1 cellular context compared by ENCODE assay signal in the genomic region with DNA sequence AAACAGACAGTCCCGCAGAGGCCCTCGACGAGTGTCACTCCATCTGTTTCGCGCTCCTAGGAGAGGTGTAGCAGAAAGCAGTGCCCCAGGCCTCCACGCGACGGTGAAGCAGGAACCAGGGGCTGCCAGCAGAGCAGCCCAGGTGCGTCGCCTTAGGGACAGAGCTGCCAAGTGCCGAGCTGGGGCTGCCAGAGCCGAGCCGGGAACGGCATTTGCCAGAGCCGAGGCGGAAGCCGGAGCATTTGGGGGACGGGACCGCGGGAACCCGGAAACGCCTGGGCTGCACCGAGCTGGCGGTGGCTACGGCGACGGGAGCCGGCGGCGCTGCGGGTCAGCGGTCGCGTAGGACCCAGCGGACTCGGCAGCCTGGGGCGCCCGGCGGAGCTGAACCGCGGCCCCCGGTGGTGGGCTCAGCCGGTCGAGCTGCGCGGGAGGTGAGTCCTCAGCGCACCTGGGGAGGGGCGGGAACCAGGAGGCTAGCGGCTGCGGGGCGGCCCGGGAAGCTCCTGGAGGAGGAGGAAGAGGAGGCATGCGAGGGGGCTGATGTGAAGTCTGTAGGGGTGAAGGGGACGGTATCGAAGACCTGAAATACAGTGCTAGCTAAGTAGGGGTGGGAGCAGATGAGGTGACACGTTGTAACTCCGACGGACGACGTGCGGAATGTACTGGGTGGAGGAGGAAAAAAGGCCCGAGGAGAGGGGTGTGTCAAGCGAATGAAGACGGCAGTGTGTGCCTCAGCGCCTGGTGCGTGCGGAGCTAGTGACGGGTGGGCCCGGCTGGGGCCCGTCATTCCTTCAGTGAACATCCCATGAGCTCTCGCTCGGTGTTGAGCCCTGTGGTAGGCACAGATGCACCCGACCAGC.
TF ChIP-seq lines count a peak whose summit lies in the region.

A gene (plus strand): TSS at position 268 of the 863 bp plus-strand sequence. CDS start 23,559 bp downstream, outside the sequence.

TF ChIP-seq in HEK293, 187 proteins besides CTCF, POLR2A, EP300 and RAD21 (continued from another document and continues in another):
- TF ChIP-seq, protein P1, sequence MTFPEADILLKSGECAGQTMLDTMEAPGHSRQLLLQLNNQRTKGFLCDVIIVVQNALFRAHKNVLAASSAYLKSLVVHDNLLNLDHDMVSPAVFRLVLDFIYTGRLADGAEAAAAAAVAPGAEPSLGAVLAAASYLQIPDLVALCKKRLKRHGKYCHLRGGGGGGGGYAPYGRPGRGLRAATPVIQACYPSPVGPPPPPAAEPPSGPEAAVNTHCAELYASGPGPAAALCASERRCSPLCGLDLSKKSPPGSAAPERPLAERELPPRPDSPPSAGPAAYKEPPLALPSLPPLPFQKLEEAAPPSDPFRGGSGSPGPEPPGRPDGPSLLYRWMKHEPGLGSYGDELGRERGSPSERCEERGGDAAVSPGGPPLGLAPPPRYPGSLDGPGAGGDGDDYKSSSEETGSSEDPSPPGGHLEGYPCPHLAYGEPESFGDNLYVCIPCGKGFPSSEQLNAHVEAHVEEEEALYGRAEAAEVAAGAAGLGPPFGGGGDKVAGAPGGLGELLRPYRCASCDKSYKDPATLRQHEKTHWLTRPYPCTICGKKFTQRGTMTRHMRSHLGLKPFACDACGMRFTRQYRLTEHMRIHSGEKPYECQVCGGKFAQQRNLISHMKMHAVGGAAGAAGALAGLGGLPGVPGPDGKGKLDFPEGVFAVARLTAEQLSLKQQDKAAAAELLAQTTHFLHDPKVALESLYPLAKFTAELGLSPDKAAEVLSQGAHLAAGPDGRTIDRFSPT (tag by site-specific recombination; IDR thresholded peaks at IDR 0.05) = peak; percentile 52; the same call in 1 of the 2 replicates
- TF ChIP-seq, protein P2, sequence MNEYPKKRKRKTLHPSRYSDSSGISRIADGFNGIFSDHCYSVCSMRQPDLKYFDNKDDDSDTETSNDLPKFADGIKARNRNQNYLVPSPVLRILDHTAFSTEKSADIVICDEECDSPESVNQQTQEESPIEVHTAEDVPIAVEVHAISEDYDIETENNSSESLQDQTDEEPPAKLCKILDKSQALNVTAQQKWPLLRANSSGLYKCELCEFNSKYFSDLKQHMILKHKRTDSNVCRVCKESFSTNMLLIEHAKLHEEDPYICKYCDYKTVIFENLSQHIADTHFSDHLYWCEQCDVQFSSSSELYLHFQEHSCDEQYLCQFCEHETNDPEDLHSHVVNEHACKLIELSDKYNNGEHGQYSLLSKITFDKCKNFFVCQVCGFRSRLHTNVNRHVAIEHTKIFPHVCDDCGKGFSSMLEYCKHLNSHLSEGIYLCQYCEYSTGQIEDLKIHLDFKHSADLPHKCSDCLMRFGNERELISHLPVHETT (tag by site-specific recombination; IDR thresholded peaks at IDR 0.05) = peak; percentile 71
- TF ChIP-seq, protein P3, sequence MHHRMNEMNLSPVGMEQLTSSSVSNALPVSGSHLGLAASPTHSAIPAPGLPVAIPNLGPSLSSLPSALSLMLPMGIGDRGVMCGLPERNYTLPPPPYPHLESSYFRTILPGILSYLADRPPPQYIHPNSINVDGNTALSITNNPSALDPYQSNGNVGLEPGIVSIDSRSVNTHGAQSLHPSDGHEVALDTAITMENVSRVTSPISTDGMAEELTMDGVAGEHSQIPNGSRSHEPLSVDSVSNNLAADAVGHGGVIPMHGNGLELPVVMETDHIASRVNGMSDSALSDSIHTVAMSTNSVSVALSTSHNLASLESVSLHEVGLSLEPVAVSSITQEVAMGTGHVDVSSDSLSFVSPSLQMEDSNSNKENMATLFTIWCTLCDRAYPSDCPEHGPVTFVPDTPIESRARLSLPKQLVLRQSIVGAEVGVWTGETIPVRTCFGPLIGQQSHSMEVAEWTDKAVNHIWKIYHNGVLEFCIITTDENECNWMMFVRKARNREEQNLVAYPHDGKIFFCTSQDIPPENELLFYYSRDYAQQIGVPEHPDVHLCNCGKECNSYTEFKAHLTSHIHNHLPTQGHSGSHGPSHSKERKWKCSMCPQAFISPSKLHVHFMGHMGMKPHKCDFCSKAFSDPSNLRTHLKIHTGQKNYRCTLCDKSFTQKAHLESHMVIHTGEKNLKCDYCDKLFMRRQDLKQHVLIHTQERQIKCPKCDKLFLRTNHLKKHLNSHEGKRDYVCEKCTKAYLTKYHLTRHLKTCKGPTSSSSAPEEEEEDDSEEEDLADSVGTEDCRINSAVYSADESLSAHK (tag by site-specific recombination; IDR thresholded peaks at IDR 0.05) = 0 out of 2 replicates have a peak, but pooled peaks have one; percentile 30
- TF ChIP-seq YY2 (tag by site-specific recombination; IDR thresholded peaks at IDR 0.05) = no peak
- TF ChIP-seq ZSCAN23 (tag by site-specific recombination; IDR thresholded peaks at IDR 0.05) = peak; percentile 63; the same call in 1 of the 2 replicates
- peak; percentile 39; the same call in 1 of the 2 replicates for TF ChIP-seq KLF7 (tag by site-specific recombination; IDR thresholded peaks at IDR 0.05; ENCODE audit: borderline replicate concordance)
- no peak for TF ChIP-seq PRDM1 (tag by site-specific recombination; IDR thresholded peaks at IDR 0.05)
- TF ChIP-seq ZNF544 (tag by site-specific recombination; IDR thresholded peaks at IDR 0.05) = no peak
- no peak for TF ChIP-seq ZNF585B (tag by site-specific recombination; IDR thresholded peaks at IDR 0.05)
- TF ChIP-seq, protein P4, sequence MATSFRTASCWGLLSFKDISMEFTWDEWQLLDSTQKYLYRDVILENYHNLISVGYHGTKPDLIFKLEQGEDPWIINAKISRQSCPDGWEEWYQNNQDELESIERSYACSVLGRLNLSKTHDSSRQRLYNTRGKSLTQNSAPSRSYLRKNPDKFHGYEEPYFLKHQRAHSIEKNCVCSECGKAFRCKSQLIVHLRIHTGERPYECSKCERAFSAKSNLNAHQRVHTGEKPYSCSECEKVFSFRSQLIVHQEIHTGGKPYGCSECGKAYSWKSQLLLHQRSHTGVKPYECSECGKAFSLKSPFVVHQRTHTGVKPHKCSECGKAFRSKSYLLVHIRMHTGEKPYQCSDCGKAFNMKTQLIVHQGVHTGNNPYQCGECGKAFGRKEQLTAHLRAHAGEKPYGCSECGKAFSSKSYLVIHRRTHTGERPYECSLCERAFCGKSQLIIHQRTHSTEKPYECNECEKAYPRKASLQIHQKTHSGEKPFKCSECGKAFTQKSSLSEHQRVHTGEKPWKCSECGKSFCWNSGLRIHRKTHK (tag by site-specific recombination; IDR thresholded peaks at IDR 0.05) = no peak
- TF ChIP-seq, protein P5, sequence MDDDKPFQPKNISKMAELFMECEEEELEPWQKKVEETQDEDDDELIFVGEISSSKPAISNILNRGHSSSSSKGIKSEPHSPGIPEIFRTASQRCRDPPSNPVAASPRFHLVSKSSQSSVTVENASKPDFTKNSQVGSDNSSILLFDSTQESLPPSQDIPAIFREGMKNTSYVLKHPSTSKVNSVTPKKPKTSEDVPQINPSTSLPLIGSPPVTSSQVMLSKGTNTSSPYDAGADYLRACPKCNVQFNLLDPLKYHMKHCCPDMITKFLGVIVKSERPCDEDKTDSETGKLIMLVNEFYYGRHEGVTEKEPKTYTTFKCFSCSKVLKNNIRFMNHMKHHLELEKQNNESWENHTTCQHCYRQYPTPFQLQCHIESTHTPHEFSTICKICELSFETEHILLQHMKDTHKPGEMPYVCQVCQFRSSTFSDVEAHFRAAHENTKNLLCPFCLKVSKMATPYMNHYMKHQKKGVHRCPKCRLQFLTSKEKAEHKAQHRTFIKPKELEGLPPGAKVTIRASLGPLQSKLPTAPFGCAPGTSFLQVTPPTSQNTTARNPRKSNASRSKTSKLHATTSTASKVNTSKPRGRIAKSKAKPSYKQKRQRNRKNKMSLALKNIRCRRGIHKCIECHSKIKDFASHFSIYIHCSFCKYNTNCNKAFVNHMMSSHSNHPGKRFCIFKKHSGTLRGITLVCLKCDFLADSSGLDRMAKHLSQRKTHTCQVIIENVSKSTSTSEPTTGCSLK (tag by site-specific recombination; IDR thresholded peaks at IDR 0.05) = no peak
- 0 out of 2 replicates have a peak, but pooled peaks have one; percentile 81 for TF ChIP-seq ZNF561 (tag by site-specific recombination; IDR thresholded peaks at IDR 0.05; ENCODE audit: borderline replicate concordance)
- TF ChIP-seq, protein P6, sequence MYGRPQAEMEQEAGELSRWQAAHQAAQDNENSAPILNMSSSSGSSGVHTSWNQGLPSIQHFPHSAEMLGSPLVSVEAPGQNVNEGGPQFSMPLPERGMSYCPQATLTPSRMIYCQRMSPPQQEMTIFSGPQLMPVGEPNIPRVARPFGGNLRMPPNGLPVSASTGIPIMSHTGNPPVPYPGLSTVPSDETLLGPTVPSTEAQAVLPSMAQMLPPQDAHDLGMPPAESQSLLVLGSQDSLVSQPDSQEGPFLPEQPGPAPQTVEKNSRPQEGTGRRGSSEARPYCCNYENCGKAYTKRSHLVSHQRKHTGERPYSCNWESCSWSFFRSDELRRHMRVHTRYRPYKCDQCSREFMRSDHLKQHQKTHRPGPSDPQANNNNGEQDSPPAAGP (tag by site-specific recombination; IDR thresholded peaks at IDR 0.05) = peak; percentile 83
- TF ChIP-seq, protein P7, sequence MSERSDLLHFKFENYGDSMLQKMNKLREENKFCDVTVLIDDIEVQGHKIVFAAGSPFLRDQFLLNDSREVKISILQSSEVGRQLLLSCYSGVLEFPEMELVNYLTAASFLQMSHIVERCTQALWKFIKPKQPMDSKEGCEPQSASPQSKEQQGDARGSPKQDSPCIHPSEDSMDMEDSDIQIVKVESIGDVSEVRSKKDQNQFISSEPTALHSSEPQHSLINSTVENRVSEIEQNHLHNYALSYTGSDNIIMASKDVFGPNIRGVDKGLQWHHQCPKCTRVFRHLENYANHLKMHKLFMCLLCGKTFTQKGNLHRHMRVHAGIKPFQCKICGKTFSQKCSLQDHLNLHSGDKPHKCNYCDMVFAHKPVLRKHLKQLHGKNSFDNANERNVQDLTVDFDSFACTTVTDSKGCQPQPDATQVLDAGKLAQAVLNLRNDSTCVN (tag by site-specific recombination; optimal IDR thresholded peaks at IDR 0.05) = peak; percentile 74
- no peak for TF ChIP-seq ZNF16 (tag by site-specific recombination; IDR thresholded peaks at IDR 0.05; ENCODE audit: low read depth)
- TF ChIP-seq, protein P8, sequence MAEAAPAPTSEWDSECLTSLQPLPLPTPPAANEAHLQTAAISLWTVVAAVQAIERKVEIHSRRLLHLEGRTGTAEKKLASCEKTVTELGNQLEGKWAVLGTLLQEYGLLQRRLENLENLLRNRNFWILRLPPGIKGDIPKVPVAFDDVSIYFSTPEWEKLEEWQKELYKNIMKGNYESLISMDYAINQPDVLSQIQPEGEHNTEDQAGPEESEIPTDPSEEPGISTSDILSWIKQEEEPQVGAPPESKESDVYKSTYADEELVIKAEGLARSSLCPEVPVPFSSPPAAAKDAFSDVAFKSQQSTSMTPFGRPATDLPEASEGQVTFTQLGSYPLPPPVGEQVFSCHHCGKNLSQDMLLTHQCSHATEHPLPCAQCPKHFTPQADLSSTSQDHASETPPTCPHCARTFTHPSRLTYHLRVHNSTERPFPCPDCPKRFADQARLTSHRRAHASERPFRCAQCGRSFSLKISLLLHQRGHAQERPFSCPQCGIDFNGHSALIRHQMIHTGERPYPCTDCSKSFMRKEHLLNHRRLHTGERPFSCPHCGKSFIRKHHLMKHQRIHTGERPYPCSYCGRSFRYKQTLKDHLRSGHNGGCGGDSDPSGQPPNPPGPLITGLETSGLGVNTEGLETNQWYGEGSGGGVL (tag by site-specific recombination; IDR thresholded peaks at IDR 0.05) = peak; percentile 87
- TF ChIP-seq, protein P9, sequence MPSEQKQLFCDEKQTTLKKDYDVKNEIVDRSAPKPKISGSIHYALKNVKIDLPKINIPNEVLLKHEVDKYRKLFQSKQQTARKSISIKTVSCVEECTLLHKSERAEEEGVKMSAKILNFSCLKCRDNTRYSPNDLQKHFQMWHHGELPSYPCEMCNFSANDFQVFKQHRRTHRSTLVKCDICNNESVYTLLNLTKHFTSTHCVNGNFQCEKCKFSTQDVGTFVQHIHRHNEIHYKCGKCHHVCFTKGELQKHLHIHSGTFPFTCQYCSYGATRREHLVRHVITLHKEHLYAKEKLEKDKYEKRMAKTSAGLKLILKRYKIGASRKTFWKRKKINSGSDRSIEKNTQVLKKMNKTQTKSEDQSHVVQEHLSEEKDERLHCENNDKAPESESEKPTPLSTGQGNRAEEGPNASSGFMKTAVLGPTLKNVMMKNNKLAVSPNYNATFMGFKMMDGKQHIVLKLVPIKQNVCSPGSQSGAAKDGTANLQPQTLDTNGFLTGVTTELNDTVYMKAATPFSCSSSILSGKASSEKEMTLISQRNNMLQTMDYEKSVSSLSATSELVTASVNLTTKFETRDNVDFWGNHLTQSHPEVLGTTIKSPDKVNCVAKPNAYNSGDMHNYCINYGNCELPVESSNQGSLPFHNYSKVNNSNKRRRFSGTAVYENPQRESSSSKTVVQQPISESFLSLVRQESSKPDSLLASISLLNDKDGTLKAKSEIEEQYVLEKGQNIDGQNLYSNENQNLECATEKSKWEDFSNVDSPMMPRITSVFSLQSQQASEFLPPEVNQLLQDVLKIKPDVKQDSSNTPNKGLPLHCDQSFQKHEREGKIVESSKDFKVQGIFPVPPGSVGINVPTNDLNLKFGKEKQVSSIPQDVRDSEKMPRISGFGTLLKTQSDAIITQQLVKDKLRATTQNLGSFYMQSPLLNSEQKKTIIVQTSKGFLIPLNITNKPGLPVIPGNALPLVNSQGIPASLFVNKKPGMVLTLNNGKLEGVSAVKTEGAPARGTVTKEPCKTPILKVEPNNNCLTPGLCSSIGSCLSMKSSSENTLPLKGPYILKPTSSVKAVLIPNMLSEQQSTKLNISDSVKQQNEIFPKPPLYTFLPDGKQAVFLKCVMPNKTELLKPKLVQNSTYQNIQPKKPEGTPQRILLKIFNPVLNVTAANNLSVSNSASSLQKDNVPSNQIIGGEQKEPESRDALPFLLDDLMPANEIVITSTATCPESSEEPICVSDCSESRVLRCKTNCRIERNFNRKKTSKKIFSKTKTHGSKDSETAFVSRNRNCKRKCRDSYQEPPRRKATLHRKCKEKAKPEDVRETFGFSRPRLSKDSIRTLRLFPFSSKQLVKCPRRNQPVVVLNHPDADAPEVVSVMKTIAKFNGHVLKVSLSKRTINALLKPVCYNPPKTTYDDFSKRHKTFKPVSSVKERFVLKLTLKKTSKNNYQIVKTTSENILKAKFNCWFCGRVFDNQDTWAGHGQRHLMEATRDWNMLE (tag by site-specific recombination; conservative IDR thresholded peaks at IDR 0.05; ENCODE audit: low read depth) = peak; percentile 74
- TF ChIP-seq, protein P10, sequence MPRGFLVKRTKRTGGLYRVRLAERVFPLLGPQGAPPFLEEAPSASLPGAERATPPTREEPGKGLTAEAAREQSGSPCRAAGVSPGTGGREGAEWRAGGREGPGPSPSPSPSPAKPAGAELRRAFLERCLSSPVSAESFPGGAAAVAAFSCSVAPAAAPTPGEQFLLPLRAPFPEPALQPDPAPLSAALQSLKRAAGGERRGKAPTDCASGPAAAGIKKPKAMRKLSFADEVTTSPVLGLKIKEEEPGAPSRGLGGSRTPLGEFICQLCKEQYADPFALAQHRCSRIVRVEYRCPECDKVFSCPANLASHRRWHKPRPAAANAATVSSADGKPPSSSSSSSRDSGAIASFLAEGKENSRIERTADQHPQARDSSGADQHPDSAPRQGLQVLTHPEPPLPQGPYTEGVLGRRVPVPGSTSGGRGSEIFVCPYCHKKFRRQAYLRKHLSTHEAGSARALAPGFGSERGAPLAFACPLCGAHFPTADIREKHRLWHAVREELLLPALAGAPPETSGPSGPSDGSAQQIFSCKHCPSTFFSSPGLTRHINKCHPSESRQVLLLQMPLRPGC (tag by site-specific recombination; IDR thresholded peaks at IDR 0.05) = peak; percentile 70; the same call in 1 of the 2 replicates
- no peak for TF ChIP-seq ZNF169 (tag by site-specific recombination; IDR thresholded peaks at IDR 0.05)
- TF ChIP-seq, protein P11, sequence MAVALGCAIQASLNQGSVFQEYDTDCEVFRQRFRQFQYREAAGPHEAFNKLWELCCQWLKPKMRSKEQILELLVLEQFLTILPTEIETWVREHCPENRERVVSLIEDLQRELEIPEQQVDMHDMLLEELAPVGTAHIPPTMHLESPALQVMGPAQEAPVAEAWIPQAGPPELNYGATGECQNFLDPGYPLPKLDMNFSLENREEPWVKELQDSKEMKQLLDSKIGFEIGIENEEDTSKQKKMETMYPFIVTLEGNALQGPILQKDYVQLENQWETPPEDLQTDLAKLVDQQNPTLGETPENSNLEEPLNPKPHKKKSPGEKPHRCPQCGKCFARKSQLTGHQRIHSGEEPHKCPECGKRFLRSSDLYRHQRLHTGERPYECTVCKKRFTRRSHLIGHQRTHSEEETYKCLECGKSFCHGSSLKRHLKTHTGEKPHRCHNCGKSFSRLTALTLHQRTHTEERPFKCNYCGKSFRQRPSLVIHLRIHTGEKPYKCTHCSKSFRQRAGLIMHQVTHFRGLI (tag by site-specific recombination; IDR thresholded peaks at IDR 0.05) = no peak
